Comparison of ENCODE assay signal across 1 cellular context in the genomic region with DNA sequence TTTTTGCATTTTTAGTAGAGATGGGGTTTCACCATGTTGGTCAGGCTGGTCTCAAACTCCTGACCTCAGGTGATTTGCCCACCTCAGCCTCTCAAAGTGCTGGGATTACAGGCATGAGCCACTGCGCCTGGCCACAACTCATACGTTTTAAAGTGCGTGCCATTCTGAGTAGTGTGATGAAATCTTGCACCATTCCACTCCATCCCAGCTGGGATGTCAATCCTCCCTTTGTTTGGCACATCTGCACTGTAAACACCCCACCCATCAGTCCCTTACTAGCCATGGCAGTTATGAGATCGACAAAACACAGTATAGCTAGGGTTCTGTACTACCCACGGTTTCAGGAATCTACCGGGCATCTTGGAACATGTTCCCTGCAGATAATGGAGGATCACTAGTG.
A peak's percentile ranks its signal among the peaks of the same experiment; 100 is the strongest.
TF ChIP-seq lines count a peak whose summit lies in the region.
"Not testable (repeated sequence)": the region's sequence is repeated elsewhere in the genome, so short reads cannot be mapped to it uniquely, and the experiment has no call there.

No MANE protein-coding gene starts in this region.

TF ChIP-seq in HepG2, 621 proteins besides CTCF, POLR2A, EP300 and RAD21 (continued from another document):
- TF ChIP-seq, protein P1, sequence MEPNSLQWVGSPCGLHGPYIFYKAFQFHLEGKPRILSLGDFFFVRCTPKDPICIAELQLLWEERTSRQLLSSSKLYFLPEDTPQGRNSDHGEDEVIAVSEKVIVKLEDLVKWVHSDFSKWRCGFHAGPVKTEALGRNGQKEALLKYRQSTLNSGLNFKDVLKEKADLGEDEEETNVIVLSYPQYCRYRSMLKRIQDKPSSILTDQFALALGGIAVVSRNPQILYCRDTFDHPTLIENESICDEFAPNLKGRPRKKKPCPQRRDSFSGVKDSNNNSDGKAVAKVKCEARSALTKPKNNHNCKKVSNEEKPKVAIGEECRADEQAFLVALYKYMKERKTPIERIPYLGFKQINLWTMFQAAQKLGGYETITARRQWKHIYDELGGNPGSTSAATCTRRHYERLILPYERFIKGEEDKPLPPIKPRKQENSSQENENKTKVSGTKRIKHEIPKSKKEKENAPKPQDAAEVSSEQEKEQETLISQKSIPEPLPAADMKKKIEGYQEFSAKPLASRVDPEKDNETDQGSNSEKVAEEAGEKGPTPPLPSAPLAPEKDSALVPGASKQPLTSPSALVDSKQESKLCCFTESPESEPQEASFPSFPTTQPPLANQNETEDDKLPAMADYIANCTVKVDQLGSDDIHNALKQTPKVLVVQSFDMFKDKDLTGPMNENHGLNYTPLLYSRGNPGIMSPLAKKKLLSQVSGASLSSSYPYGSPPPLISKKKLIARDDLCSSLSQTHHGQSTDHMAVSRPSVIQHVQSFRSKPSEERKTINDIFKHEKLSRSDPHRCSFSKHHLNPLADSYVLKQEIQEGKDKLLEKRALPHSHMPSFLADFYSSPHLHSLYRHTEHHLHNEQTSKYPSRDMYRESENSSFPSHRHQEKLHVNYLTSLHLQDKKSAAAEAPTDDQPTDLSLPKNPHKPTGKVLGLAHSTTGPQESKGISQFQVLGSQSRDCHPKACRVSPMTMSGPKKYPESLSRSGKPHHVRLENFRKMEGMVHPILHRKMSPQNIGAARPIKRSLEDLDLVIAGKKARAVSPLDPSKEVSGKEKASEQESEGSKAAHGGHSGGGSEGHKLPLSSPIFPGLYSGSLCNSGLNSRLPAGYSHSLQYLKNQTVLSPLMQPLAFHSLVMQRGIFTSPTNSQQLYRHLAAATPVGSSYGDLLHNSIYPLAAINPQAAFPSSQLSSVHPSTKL (CRISPR knock-in tag; IDR thresholded peaks at IDR 0.05) = peak; percentile 68
- not testable (repeated sequence) for TF ChIP-seq FOXA1 (IDR thresholded peaks at IDR 0.05)
- TF ChIP-seq FOXA1 (CRISPR knock-in tag; IDR thresholded peaks at IDR 0.05) = peak; percentile 84
